In genomic region chr7:131932271-131932670, GRCh38 we compare ENCODE assay signal across 24 cellular contexts.
DNase-seq lines count a peak whose midpoint lies in the region; ATAC-seq and TF ChIP-seq lines count a peak whose summit lies in the region.
"Had no signal": no experiment of that assay in that cellular context is flagged by ENCODE, and none has a peak within 500 bp of the region (broad histone marks: within the 10 kb centered on the region; RNA-seq: fewer than 3 reads in every experiment).

No MANE protein-coding gene starts in this region.

- H3K27me3 ChIP-seq in A673 (replicated peaks; ENCODE audit: insufficient read depth, low read depth, low read length, poor library complexity) (peaks cover 5% of the 10 kb centered on the region), HCT116 (ENCODE audit: insufficient read depth, low read length) (peaks cover 73% of the 10 kb centered on the region), WERI-Rb-1 (ENCODE audit: insufficient read depth, low read depth, severe bottlenecking) (no peaks in the 10 kb centered on the region)

- TF ChIP-seq CTCF in A673 (conservative IDR thresholded peaks at IDR 0.05; ENCODE audit: low read depth, low read length) (0 out of 2 replicates have a peak, but pooled peaks have one; percentile 9), HCT116 (IDR thresholded peaks at IDR 0.05 in 2 of 3, conservative IDR thresholded peaks at IDR 0.05 in 1 of 3; ENCODE audit: borderline replicate concordance in 1 of 3, insufficient read depth in 1 of 3, low read depth in 2 of 3, low read length in 2 of 3) (peak in 1 of 3 experiments; percentile 29; a peak in 2 of 6 replicates), WERI-Rb-1 (IDR thresholded peaks at IDR 0.05; ENCODE audit: low read depth, low read length) (0 out of 2 replicates have a peak, but pooled peaks have one; percentile 1), epithelial cell of proximal tubule (conservative IDR thresholded peaks at IDR 0.05; ENCODE audit: low read depth, low read length) (peak; percentile 14), RWPE1 (conservative IDR thresholded peaks at IDR 0.05; ENCODE audit: low read depth) (no peak), progenitor cell of endocrine pancreas (IDR thresholded peaks at IDR 0.05; ENCODE audit: unreplicated experiment) (no peak)

- intact Hi-C loops in A673 (cut with micrococcal nuclease; ENCODE audit: unreplicated experiment), result no loop called here
- intact Hi-C loops in HCT116 (cut with micrococcal nuclease), result no loop called here
- intact Hi-C loops in activated CD4-positive, alpha-beta T cell treated with anti-CD3 and anti-CD28 coated beads, Interleukin-2, amount 10 ng/mL, durations not matched to agents 24 days and 14 days (cut with micrococcal nuclease), result no loop called here

- H3K9me3 ChIP-seq in A673 (ENCODE audit: low read depth, low read length, poor library complexity, severe bottlenecking), result no peaks in the 10 kb centered on the region
- no peaks in the 10 kb centered on the region for H3K9me3 ChIP-seq in HCT116 (ENCODE audit: control insufficient read depth in 1 of 2, insufficient read depth in 1 of 2, low read depth in 1 of 2, low read length in 2 of 2)
- no peaks in the 10 kb centered on the region for H3K9me3 ChIP-seq in WERI-Rb-1 (ENCODE audit: severe bottlenecking)

- H3K4me1 ChIP-seq in A673 (ENCODE audit: insufficient read depth, low read length, poor library complexity, severe bottlenecking), result no peaks in the 10 kb centered on the region
- H3K4me1 ChIP-seq in HCT116 (ENCODE audit: control insufficient read depth in 1 of 2, insufficient read depth in 2 of 2, low read length in 2 of 2), result no peaks in the 10 kb centered on the region

- H3K4me2 ChIP-seq in HCT116 (ENCODE audit: low read length), result no peak overlapping the region
- H3K4me2 ChIP-seq: KMS-11 had no signal

- H3K27ac ChIP-seq in A673 (ENCODE audit: low read depth, low read length, poor library complexity, severe bottlenecking) (no peak overlapping the region), HCT116 (ENCODE audit: low read depth, low read length) (no peak overlapping the region), WERI-Rb-1 (no peak overlapping the region), RWPE1 (no peak overlapping the region)
- H3K27ac ChIP-seq: HL-60, KMS-11, SK-N-MC had no signal

- H3K36me3 Mint-ChIP-seq in progenitor cell of endocrine pancreas (ENCODE audit: insufficient read depth), result no peaks in the 10 kb centered on the region
- no peaks in the 10 kb centered on the region for H3K36me3 Mint-ChIP-seq in activated CD4-positive, alpha-beta T cell treated with anti-CD3 and anti-CD28 coated beads, Interleukin-2, amount 10 ng/mL, durations not matched to agents 24 days and 14 days (ENCODE audit: low read depth)
- H3K36me3 Mint-ChIP-seq: CD14-positive monocyte had no signal

- no peak overlapping the region for H3K9ac ChIP-seq in HCT116 (ENCODE audit: low read length)
- H3K9ac ChIP-seq: KMS-11 had no signal

- peaks cover 13% of the 10 kb centered on the region for H3K4me1 Mint-ChIP-seq in progenitor cell of endocrine pancreas (ENCODE audit: low read depth)
- H3K4me1 Mint-ChIP-seq in activated CD4-positive, alpha-beta T cell treated with anti-CD3 and anti-CD28 coated beads, Interleukin-2, amount 10 ng/mL, durations not matched to agents 24 days and 14 days, result no peaks in the 10 kb centered on the region
- H3K4me1 Mint-ChIP-seq: CD14-positive monocyte had no signal

- H3K36me3 ChIP-seq in A673 (ENCODE audit: insufficient read depth, low read length, poor library complexity, severe bottlenecking) (no peaks in the 10 kb centered on the region), HCT116 (ENCODE audit: control insufficient read depth in 1 of 2, insufficient read depth in 2 of 2, low read length in 2 of 2) (no peaks in the 10 kb centered on the region), WERI-Rb-1 (no peaks in the 10 kb centered on the region)

- H3K79me2 ChIP-seq in HCT116 (ENCODE audit: insufficient read depth, low read length), result no peaks in the 10 kb centered on the region

- DNase-seq in A673 (ENCODE audit: low spot score), result no peak
- no peak for DNase-seq in HCT116 (ENCODE audit: low read depth, low spot score)
- no peak for DNase-seq in WERI-Rb-1
- no peak for DNase-seq in epithelial cell of proximal tubule (ENCODE audit: low read depth)
- DNase-seq in RWPE1 (ENCODE audit: low spot score), result no peak
- DNase-seq in progenitor cell of endocrine pancreas (ENCODE audit: low spot score, unreplicated experiment), result no peak
- no peak for DNase-seq in activated CD4-positive, alpha-beta T cell treated with anti-CD3 and anti-CD28 coated beads, Interleukin-2, amount 10 ng/mL, durations not matched to agents 24 days and 14 days
- DNase-seq: 8988T, AML-193, DMS53, GF-D8, H7, MV-4-11, NCI-H1105 treated with DMSO at 0.1 percent for 48 hours, NCI-H1694, NCI-H2081 treated with DMSO at 0.1 percent for 48 hours, NCI-H2171 treated with DMSO at 0.1 percent for 48 hours, NCI-H526, OCI-M1, Right ventricle myocardium superior had no signal

- H3K27me3 Mint-ChIP-seq in progenitor cell of endocrine pancreas, result peaks cover 8% of the 10 kb centered on the region
- no peaks in the 10 kb centered on the region for H3K27me3 Mint-ChIP-seq in activated CD4-positive, alpha-beta T cell treated with anti-CD3 and anti-CD28 coated beads, Interleukin-2, amount 10 ng/mL, durations not matched to agents 24 days and 14 days

- no peak for TF ChIP-seq POLR2A in HCT116 (IDR thresholded peaks at IDR 0.05; ENCODE audit: borderline replicate concordance, extremely low read depth, insufficient read depth, insufficient read length)

- no peak for ATAC-seq in HCT116

- H3K27ac Mint-ChIP-seq in progenitor cell of endocrine pancreas, result no peak overlapping the region
- H3K27ac Mint-ChIP-seq in activated CD4-positive, alpha-beta T cell treated with anti-CD3 and anti-CD28 coated beads, Interleukin-2, amount 10 ng/mL, durations not matched to agents 24 days and 14 days, result no peak overlapping the region

- RAD21 ChIA-PET in HCT116 (lab: Charles Lee; ENCODE audit: low non-redundant PET in 1 of 2, low total read pairs in 2 of 2, uncharacterized antibody in 2 of 2, unreplicated experiment in 2 of 2), result no interaction called here

- BruUV-seq in A673 (replicated peaks; lab: Mats Ljungman, UMichigan) (no TSS peak), HCT116 (replicated peaks; lab: Mats Ljungman, UMichigan) (no TSS peak)

- POLR2A ChIA-PET in A673 (lab: Charles Lee; ENCODE audit: low non-redundant PET), result no interaction called here
- POLR2A ChIA-PET in HCT116 (lab: Charles Lee), result no interaction called here
- POLR2A ChIA-PET in RWPE1 (lab: Yijun Ruan, JAX; ENCODE audit: low non-redundant PET), result no interaction called here

- CTCF ChIA-PET in A673 (lab: Charles Lee), result no interaction called here
- CTCF ChIA-PET in HCT116 (lab: Charles Lee), result interaction anchor here (0.9 to 1.2 kb wide), 2 partner anchors 9 to 13 kb away, joined by 3 to 4 read pairs; no protein-coding TSS in a partner anchor
- CTCF ChIA-PET in RWPE1 (lab: Yijun Ruan, JAX), result no interaction called here

- no peak overlapping the region for H2AFZ ChIP-seq in HCT116 (ENCODE audit: low read depth, low read length, poor library complexity, severe bottlenecking)

- 0 out of 2 replicates have a peak, but pooled peaks have one; percentile 25 for TF ChIP-seq RAD21 in HCT116 (IDR thresholded peaks at IDR 0.05; ENCODE audit: low read depth)

- H4K20me1 ChIP-seq in HCT116 (ENCODE audit: insufficient read depth), result no peaks in the 10 kb centered on the region

- no peak overlapping the region for H3K4me3 Mint-ChIP-seq in progenitor cell of endocrine pancreas (ENCODE audit: low read depth)
- no peak overlapping the region for H3K4me3 Mint-ChIP-seq in activated CD4-positive, alpha-beta T cell treated with anti-CD3 and anti-CD28 coated beads, Interleukin-2, amount 10 ng/mL, durations not matched to agents 24 days and 14 days
- H3K4me3 Mint-ChIP-seq: CD14-positive monocyte had no signal

- no peaks in the 10 kb centered on the region for H3K9me2 ChIP-seq in HCT116 (ENCODE audit: insufficient read depth)

- H3K9me3 Mint-ChIP-seq in progenitor cell of endocrine pancreas (ENCODE audit: low read depth), result no peaks in the 10 kb centered on the region
- H3K9me3 Mint-ChIP-seq in activated CD4-positive, alpha-beta T cell treated with anti-CD3 and anti-CD28 coated beads, Interleukin-2, amount 10 ng/mL, durations not matched to agents 24 days and 14 days, result no peaks in the 10 kb centered on the region

- no peak overlapping the region for H3K4me3 ChIP-seq in A673 (ENCODE audit: low read depth, low read length, poor library complexity, severe bottlenecking)
- H3K4me3 ChIP-seq in HCT116 (replicated peaks in 1 of 2; ENCODE audit: low read depth in 1 of 2, low read length in 2 of 2), result no peak overlapping the region
- no peak overlapping the region for H3K4me3 ChIP-seq in WERI-Rb-1 (ENCODE audit: low read depth, low read length)
- H3K4me3 ChIP-seq in epithelial cell of proximal tubule (ENCODE audit: low read depth, low read length), result no peak overlapping the region
- H3K4me3 ChIP-seq: SK-N-MC had no signal

TF ChIP-seq in HCT116, 20 proteins besides CTCF, POLR2A, EP300 and RAD21 (continues in another document):
- no peak for TF ChIP-seq TCF7L2 (IDR thresholded peaks at IDR 0.05; ENCODE audit: borderline replicate concordance, extremely low read depth, insufficient read depth, insufficient read length)
- TF ChIP-seq FOSL1 (IDR thresholded peaks at IDR 0.05; ENCODE audit: low read depth), result no peak
- no peak for TF ChIP-seq ZFX (IDR thresholded peaks at IDR 0.05)
- no peak for TF ChIP-seq SRF (IDR thresholded peaks at IDR 0.05; ENCODE audit: low read depth)
- TF ChIP-seq, protein P1, sequence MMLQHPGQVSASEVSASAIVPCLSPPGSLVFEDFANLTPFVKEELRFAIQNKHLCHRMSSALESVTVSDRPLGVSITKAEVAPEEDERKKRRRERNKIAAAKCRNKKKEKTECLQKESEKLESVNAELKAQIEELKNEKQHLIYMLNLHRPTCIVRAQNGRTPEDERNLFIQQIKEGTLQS (IDR thresholded peaks at IDR 0.05), result no peak
- TF ChIP-seq CBX3 (IDR thresholded peaks at IDR 0.05; ENCODE audit: low read depth), result no peak
- TF ChIP-seq SP1 (IDR thresholded peaks at IDR 0.05; ENCODE audit: low read depth), result no peak
- no peak for TF ChIP-seq ZNF274 (IDR thresholded peaks at IDR 0.05; ENCODE audit: low read depth, low read length)
- TF ChIP-seq POLR2AphosphoS5 (IDR thresholded peaks at IDR 0.05; ENCODE audit: low read depth, low read length), result no peak
- no peak for TF ChIP-seq YY1 (IDR thresholded peaks at IDR 0.05; ENCODE audit: extremely low read depth, insufficient replicate concordance, low read depth, low read length)
- TF ChIP-seq EGR1 (IDR thresholded peaks at IDR 0.05; ENCODE audit: low read depth), result no peak
- no peak for TF ChIP-seq EZH2phosphoT487 (IDR thresholded peaks at IDR 0.05; ENCODE audit: borderline replicate concordance)
- TF ChIP-seq MAX (IDR thresholded peaks at IDR 0.05), result no peak
- no peak for TF ChIP-seq JUND (IDR thresholded peaks at IDR 0.05)
- no peak for TF ChIP-seq ELF1 (IDR thresholded peaks at IDR 0.05; ENCODE audit: borderline replicate concordance, low read depth)

Comparison
In these comparisons a context has a peak if more than half of its experiments do, and no peak if none do; other contexts are left out.
1. CTCF ChIP-seq: peak in A673 (single experiment), WERI-Rb-1 (single experiment) and epithelial cell of proximal tubule (single experiment); none in RWPE1 (single experiment) and progenitor cell of endocrine pancreas (single experiment).